12 cellular contexts compared by ENCODE assay signal in the genomic region with DNA sequence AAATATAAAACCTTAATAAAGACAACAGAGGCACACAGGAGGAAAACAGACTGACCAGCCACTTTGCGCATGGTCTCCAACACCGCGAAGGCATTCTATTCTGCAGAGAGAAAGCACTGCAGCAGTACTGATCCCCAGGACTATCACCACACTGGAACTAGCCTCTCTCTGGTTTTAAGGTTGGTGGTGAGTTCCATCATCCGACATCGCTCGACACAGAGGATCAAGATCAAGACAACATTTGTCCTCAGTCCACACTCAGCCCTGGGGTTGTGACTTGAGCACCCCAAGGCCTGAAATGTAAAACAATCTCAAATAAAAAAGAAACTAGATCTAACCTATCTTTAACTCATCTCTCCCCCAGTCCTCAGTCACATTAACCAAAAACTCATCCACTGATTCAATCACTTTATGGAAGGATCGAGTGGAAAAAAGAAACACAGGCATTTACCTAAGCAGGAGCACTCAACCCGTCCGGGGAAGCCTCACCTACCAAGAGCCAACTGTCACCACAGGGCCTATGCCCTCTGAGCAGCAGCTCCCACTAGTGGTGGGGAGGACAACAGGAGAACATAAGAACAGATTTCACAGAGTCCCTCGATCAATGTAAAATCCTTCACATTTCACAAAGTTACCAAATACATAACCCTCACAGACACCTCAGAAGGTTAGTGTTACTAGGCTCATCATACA. TPM values are rescaled to one million over a fixed set of nuclear protein-coding genes. Genes with fewer than 3 reads are reported as not detected.
DNase-seq lines count a peak whose midpoint lies in the region; ATAC-seq and TF ChIP-seq lines count a peak whose summit lies in the region.
"Had no signal": no experiment of that assay in that cellular context is flagged by ENCODE, and none has a peak within 500 bp of the region (broad histone marks: within the 10 kb centered on the region; RNA-seq: fewer than 3 reads in every experiment).

No MANE protein-coding gene starts in this region.

- H3K27me3 ChIP-seq in HUES6 (ENCODE audit: control insufficient read depth, insufficient read depth, low read length) (no peaks in the 10 kb centered on the region), esophagus muscularis mucosa (no peaks in the 10 kb centered on the region)

- peak; percentile 28 for ATAC-seq in activated T-helper 17 cell treated with anti-CD3 and anti-CD28 coated beads, Interleukin-2, amount 50 U/mL, for 72 hours (replicated peaks)
- ATAC-seq in HG03039 (IDR thresholded peaks at IDR 0.05; ENCODE audit: unreplicated experiment) (no peak), GM18505 (IDR thresholded peaks at IDR 0.05; ENCODE audit: unreplicated experiment) (no peak)

- H3K27me3 Mint-ChIP-seq in activated CD4-positive, alpha-beta memory T cell treated with anti-CD3 and anti-CD28 coated beads for 36 hours: no peaks in the 10 kb centered on the region
- no peaks in the 10 kb centered on the region for H3K27me3 Mint-ChIP-seq in activated CD4-positive, alpha-beta memory T cell treated with anti-CD3 and anti-CD28 coated beads, Interleukin-2, amount 10 ng/mL, durations not matched to agents 7 days and 5 days
- peaks cover 4% of the 10 kb centered on the region for H3K27me3 Mint-ChIP-seq in activated T-helper 17 cell treated with anti-CD3 and anti-CD28 coated beads, Interleukin-2, amount 50 U/mL, for 72 hours
- H3K27me3 Mint-ChIP-seq: CD4-positive, alpha-beta T cell had no signal

- H3K36me3 ChIP-seq in HUES6 (ENCODE audit: control insufficient read depth, insufficient read depth, low read length) (no peaks in the 10 kb centered on the region), esophagus muscularis mucosa (no peaks in the 10 kb centered on the region)

- DNase-seq in activated CD4-positive, alpha-beta memory T cell treated with anti-CD3 and anti-CD28 coated beads for 36 hours: peak; percentile 12
- DNase-seq in activated CD4-positive, alpha-beta memory T cell treated with anti-CD3 and anti-CD28 coated beads, Interleukin-2, amount 10 ng/mL, durations not matched to agents 7 days and 5 days: no peak
- no peak for DNase-seq in retinal pigment epithelial cell (ENCODE audit: low read depth)
- DNase-seq in esophagus muscularis mucosa (ENCODE audit: extremely low spot score): no peak
- DNase-seq: activated CD4-positive, alpha-beta T cell treated with anti-CD3 and anti-CD28 coated beads, Interleukin-2, amount 50 U/mL, for 1 hour; CD4-positive, alpha-beta T cell; NCI-H774 had no signal

- no peaks in the 10 kb centered on the region for H3K4me1 Mint-ChIP-seq in activated CD4-positive, alpha-beta memory T cell treated with anti-CD3 and anti-CD28 coated beads for 36 hours (ENCODE audit: low read depth)
- no peaks in the 10 kb centered on the region for H3K4me1 Mint-ChIP-seq in activated CD4-positive, alpha-beta memory T cell treated with anti-CD3 and anti-CD28 coated beads, Interleukin-2, amount 10 ng/mL, durations not matched to agents 7 days and 5 days
- no peaks in the 10 kb centered on the region for H3K4me1 Mint-ChIP-seq in activated T-helper 17 cell treated with anti-CD3 and anti-CD28 coated beads, Interleukin-2, amount 50 U/mL, for 72 hours
- H3K4me1 Mint-ChIP-seq: nephron had no signal

- intact Hi-C loops in activated CD4-positive, alpha-beta memory T cell treated with anti-CD3 and anti-CD28 coated beads for 36 hours (cut with micrococcal nuclease): no loop called here
- intact Hi-C loops in esophagus muscularis mucosa (cut with DNase I): no loop called here

- no peaks in the 10 kb centered on the region for H3K36me3 Mint-ChIP-seq in activated CD4-positive, alpha-beta memory T cell treated with anti-CD3 and anti-CD28 coated beads for 36 hours
- no peaks in the 10 kb centered on the region for H3K36me3 Mint-ChIP-seq in activated CD4-positive, alpha-beta memory T cell treated with anti-CD3 and anti-CD28 coated beads, Interleukin-2, amount 10 ng/mL, durations not matched to agents 7 days and 5 days (ENCODE audit: low read depth)
- no peaks in the 10 kb centered on the region for H3K36me3 Mint-ChIP-seq in activated T-helper 17 cell treated with anti-CD3 and anti-CD28 coated beads, Interleukin-2, amount 50 U/mL, for 72 hours (ENCODE audit: low read depth)

- no peaks in the 10 kb centered on the region for H3K9me3 ChIP-seq in HUES6 (ENCODE audit: control insufficient read depth, insufficient read depth, low read depth, low read length)
- H3K9me3 ChIP-seq in esophagus muscularis mucosa: no peaks in the 10 kb centered on the region

- POLR2A ChIA-PET in activated CD4-positive, alpha-beta memory T cell treated with anti-CD3 and anti-CD28 coated beads for 36 hours (lab: Charles Lee): no interaction called here
- POLR2A ChIA-PET in activated CD4-positive, alpha-beta memory T cell treated with anti-CD3 and anti-CD28 coated beads, Interleukin-2, amount 10 ng/mL, durations not matched to agents 7 days and 5 days (lab: Charles Lee): no interaction called here

- TF ChIP-seq EP300 in esophagus muscularis mucosa (IDR thresholded peaks at IDR 0.05): no peak

- no peaks in the 10 kb centered on the region for H3K9me3 Mint-ChIP-seq in activated CD4-positive, alpha-beta memory T cell treated with anti-CD3 and anti-CD28 coated beads for 36 hours
- no peaks in the 10 kb centered on the region for H3K9me3 Mint-ChIP-seq in activated CD4-positive, alpha-beta memory T cell treated with anti-CD3 and anti-CD28 coated beads, Interleukin-2, amount 10 ng/mL, durations not matched to agents 7 days and 5 days
- no peaks in the 10 kb centered on the region for H3K9me3 Mint-ChIP-seq in activated T-helper 17 cell treated with anti-CD3 and anti-CD28 coated beads, Interleukin-2, amount 50 U/mL, for 72 hours
- H3K9me3 Mint-ChIP-seq: CD4-positive, alpha-beta T cell; nephron had no signal

- TF ChIP-seq CTCF in retinal pigment epithelial cell (conservative IDR thresholded peaks at IDR 0.05; ENCODE audit: low read depth, low read length): peak; percentile 49
- peak in 1 of 3 experiments; percentile 23 for TF ChIP-seq CTCF in esophagus muscularis mucosa (IDR thresholded peaks at IDR 0.05)

- H3K4me1 ChIP-seq in HUES6 (ENCODE audit: control insufficient read depth, insufficient read depth, low read length): no peaks in the 10 kb centered on the region
- peaks cover 6 to 12% (median 8%) of the 10 kb centered on the region in 4 donors for H3K4me1 ChIP-seq in esophagus muscularis mucosa

- 92% methylated on average over 10 of the region's 10 CpGs for WGBS in esophagus muscularis mucosa

- H3K9ac ChIP-seq in HUES6 (ENCODE audit: low read length): no peak overlapping the region

- H3K27ac Mint-ChIP-seq in activated CD4-positive, alpha-beta memory T cell treated with anti-CD3 and anti-CD28 coated beads for 36 hours: no peak overlapping the region
- H3K27ac Mint-ChIP-seq in activated CD4-positive, alpha-beta memory T cell treated with anti-CD3 and anti-CD28 coated beads, Interleukin-2, amount 10 ng/mL, durations not matched to agents 7 days and 5 days: no peak overlapping the region
- no peak overlapping the region for H3K27ac Mint-ChIP-seq in activated T-helper 17 cell treated with anti-CD3 and anti-CD28 coated beads, Interleukin-2, amount 50 U/mL, for 72 hours
- H3K27ac Mint-ChIP-seq: CD4-positive, alpha-beta T cell; nephron had no signal

- no peak overlapping the region for H3K4me3 Mint-ChIP-seq in activated CD4-positive, alpha-beta memory T cell treated with anti-CD3 and anti-CD28 coated beads for 36 hours
- no peak overlapping the region for H3K4me3 Mint-ChIP-seq in activated CD4-positive, alpha-beta memory T cell treated with anti-CD3 and anti-CD28 coated beads, Interleukin-2, amount 10 ng/mL, durations not matched to agents 7 days and 5 days
- H3K4me3 Mint-ChIP-seq in activated T-helper 17 cell treated with anti-CD3 and anti-CD28 coated beads, Interleukin-2, amount 50 U/mL, for 72 hours: no peak overlapping the region
- H3K4me3 Mint-ChIP-seq: CD4-positive, alpha-beta T cell; nephron had no signal

- peak overlapping the region; percentile 35 for H3K4me3 ChIP-seq in HUES6 (ENCODE audit: low read depth, low read length)
- H3K4me3 ChIP-seq in retinal pigment epithelial cell (ENCODE audit: low read length): no peak overlapping the region
- no peak overlapping the region for H3K4me3 ChIP-seq in esophagus muscularis mucosa

- CTCF ChIA-PET in activated CD4-positive, alpha-beta memory T cell treated with anti-CD3 and anti-CD28 coated beads for 36 hours (lab: Charles Lee): no interaction called here
- CTCF ChIA-PET in activated CD4-positive, alpha-beta memory T cell treated with anti-CD3 and anti-CD28 coated beads, Interleukin-2, amount 10 ng/mL, durations not matched to agents 7 days and 5 days (lab: Charles Lee): no interaction called here

- no peak overlapping the region for H3K27ac ChIP-seq in HUES6 (ENCODE audit: low read depth, low read length)
- no peak overlapping the region for H3K27ac ChIP-seq in esophagus muscularis mucosa (replicated peaks in 1 of 4)

- TF ChIP-seq POLR2A in GM18505 (IDR thresholded peaks at IDR 0.05; ENCODE audit: borderline replicate concordance, extremely low read depth, insufficient read depth, insufficient read length) (no peak), esophagus muscularis mucosa (IDR thresholded peaks at IDR 0.05; ENCODE audit: low read depth) (no peak)

RNA-seq across cellular contexts. Expression of a gene that starts 17.7 kb away (rescaled TPM):
- total RNA-seq in activated CD4-positive, alpha-beta memory T cell treated with anti-CD3 and anti-CD28 coated beads for 36 hours: not detected
- not detected for total RNA-seq in activated CD4-positive, alpha-beta memory T cell treated with anti-CD3 and anti-CD28 coated beads, Interleukin-2, amount 10 ng/mL, durations not matched to agents 7 days and 5 days
- not detected for total RNA-seq in activated T-helper 17 cell treated with anti-CD3 and anti-CD28 coated beads, Interleukin-2, amount 50 U/mL, for 72 hours
- 10 to 100 TPM; 36.9 to 60.4 (median 52.1) TPM for total RNA-seq in esophagus muscularis mucosa
- total RNA-seq: CD4-positive, alpha-beta T cell had no signal

Comparison
In these comparisons a context has a peak if more than half of its experiments do, and no peak if none do; other contexts are left out.
1. RNA of a gene that starts 17.7 kb away (total RNA-seq): 36.9 to 60.4 TPM in esophagus muscularis mucosa; not detected in activated T-helper 17 cell treated with anti-CD3 and anti-CD28 coated beads, Interleukin-2, amount 50 U/mL, for 72 hours, not detected in activated CD4-positive, alpha-beta memory T cell treated with anti-CD3 and anti-CD28 coated beads for 36 hours and not detected in activated CD4-positive, alpha-beta memory T cell treated with anti-CD3 and anti-CD28 coated beads, Interleukin-2, amount 10 ng/mL, durations not matched to agents 7 days and 5 days; every median in the first group is over 10 times any median in the second.